16 cellular contexts compared by ENCODE assay signal in the genomic region with DNA sequence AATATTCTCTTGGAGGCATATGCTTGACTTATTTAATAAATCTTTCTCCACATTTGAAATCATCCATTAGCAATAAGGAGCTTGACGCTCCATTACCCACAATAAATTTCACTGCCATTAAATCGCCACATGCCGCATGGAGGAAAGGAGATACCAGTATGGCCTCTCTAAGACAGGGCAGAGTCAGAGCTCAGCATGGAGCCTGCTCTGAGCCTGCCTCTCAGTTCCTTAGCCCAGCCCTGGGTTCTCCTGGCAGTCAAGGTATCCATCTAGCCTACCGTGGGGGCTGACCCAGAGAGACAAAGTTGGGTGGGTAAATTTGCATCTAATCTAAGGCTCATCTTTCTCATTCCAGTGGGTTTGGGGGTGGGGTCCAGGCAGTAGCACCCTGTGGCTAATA.
DNase-seq lines count a peak whose midpoint lies in the region; ATAC-seq and TF ChIP-seq lines count a peak whose summit lies in the region.
"Had no signal": no experiment of that assay in that cellular context is flagged by ENCODE, and none has a peak within 500 bp of the region (broad histone marks: within the 10 kb centered on the region; RNA-seq: fewer than 3 reads in every experiment).

No MANE protein-coding gene starts in this region.

- H3K27ac ChIP-seq in ovary, result no peak overlapping the region

- TF ChIP-seq POLR2A in ovary (IDR thresholded peaks at IDR 0.05), result no peak

- peaks cover 17% of the 10 kb centered on the region for H3K4me1 Mint-ChIP-seq in glutamatergic neuron (ENCODE audit: low read depth, unreplicated experiment)
- H3K4me1 Mint-ChIP-seq: T-cell had no signal

- no peak for DNase-seq in Right ventricle myocardium inferior (ENCODE audit: missing footprints)
- DNase-seq in Right ventricle myocardium superior, result no peak
- peak; percentile 5 for DNase-seq in NCI-H1694 treated with DMSO at 0.1 percent for 48 hours (lab: John Stamatoyannopoulos, UW)
- no peak for DNase-seq in glutamatergic neuron
- peak; percentile 42 for DNase-seq in retina
- DNase-seq in stimulated activated CD4-positive, alpha-beta T cell treated with anti-CD3 and anti-CD28 coated beads, Interleukin-15, amount 100 ng/mL, for 24 hours, result no peak
- DNase-seq in ovary, result no peak
- DNase-seq: CD8-positive, alpha-beta T cell; H9; NCI-H1092 treated with DMSO at 0.1 percent for 48 hours; NCI-H187; NCI-H774; SHP77 treated with DMSO at 0.1 percent for 48 hours; SK-N-SH; T-cell had no signal

- peaks cover 2% of the 10 kb centered on the region for H3K36me3 Mint-ChIP-seq in glutamatergic neuron (ENCODE audit: unreplicated experiment)
- H3K36me3 Mint-ChIP-seq: CD8-positive, alpha-beta T cell; T-cell had no signal

- TF ChIP-seq CTCF in glutamatergic neuron (IDR thresholded peaks at IDR 0.05; ENCODE audit: partially characterized antibody, unreplicated experiment) (no peak), ovary (IDR thresholded peaks at IDR 0.05) (no peak)

- peaks cover 3% of the 10 kb centered on the region for H3K9me3 Mint-ChIP-seq in glutamatergic neuron (ENCODE audit: unreplicated experiment)

- H3K9me3 ChIP-seq in ovary, result no peaks in the 10 kb centered on the region
- H3K9me3 ChIP-seq: SK-N-SH had no signal

- H3K27ac Mint-ChIP-seq in glutamatergic neuron (ENCODE audit: unreplicated experiment), result peak overlapping the region; percentile 87
- H3K27ac Mint-ChIP-seq: CD8-positive, alpha-beta T cell; H9; T-cell had no signal

- intact Hi-C loops in Right ventricle myocardium inferior (cut with DNase I), result no loop called here
- intact Hi-C loops in Right ventricle myocardium superior (cut with DNase I), result loop anchor here (5.0 kb wide), 1 partner anchor 237 kb away; the partner anchor contains the start of gene GNAO1
- intact Hi-C loops in ovary (cut with DNase I), result no loop called here

- H3K27me3 Mint-ChIP-seq in glutamatergic neuron (ENCODE audit: unreplicated experiment), result peaks cover 5% of the 10 kb centered on the region

- no peaks in the 10 kb centered on the region for H3K27me3 ChIP-seq in ovary

- no peaks in the 10 kb centered on the region for H3K36me3 ChIP-seq in ovary

- ATAC-seq in Right ventricle myocardium inferior (peak; percentile 26), Right ventricle myocardium superior (ENCODE audit: poor library complexity) (no peak), HG03469 (IDR thresholded peaks at IDR 0.05; ENCODE audit: unreplicated experiment) (no peak)
- ATAC-seq: CD8-positive, alpha-beta T cell; T-cell had no signal

- TF ChIP-seq EP300 in ovary (IDR thresholded peaks at IDR 0.05), result no peak

- H3K4me1 ChIP-seq in ovary (ENCODE audit: insufficient read depth), result no peaks in the 10 kb centered on the region

- 67 to 78% (median 71%) methylated on average over 4 of the region's 4 CpGs for WGBS in ovary, 3 donors

- no peak overlapping the region for H3K4me3 ChIP-seq in ovary

- peak overlapping the region; percentile 61 for H3K4me3 Mint-ChIP-seq in glutamatergic neuron (ENCODE audit: unreplicated experiment)
- H3K4me3 Mint-ChIP-seq: CD8-positive, alpha-beta T cell; H9; T-cell had no signal

Comparison
In these comparisons a context has a peak if more than half of its experiments do, and no peak if none do; other contexts are left out.
1. DNase-seq: peak in NCI-H1694 treated with DMSO at 0.1 percent for 48 hours (single experiment) and retina (single experiment); none in Right ventricle myocardium inferior (single experiment), Right ventricle myocardium superior (single experiment), glutamatergic neuron (single experiment), stimulated activated CD4-positive, alpha-beta T cell treated with anti-CD3 and anti-CD28 coated beads, Interleukin-15, amount 100 ng/mL, for 24 hours (single experiment) and ovary (0 of 5).